In the genomic region with DNA sequence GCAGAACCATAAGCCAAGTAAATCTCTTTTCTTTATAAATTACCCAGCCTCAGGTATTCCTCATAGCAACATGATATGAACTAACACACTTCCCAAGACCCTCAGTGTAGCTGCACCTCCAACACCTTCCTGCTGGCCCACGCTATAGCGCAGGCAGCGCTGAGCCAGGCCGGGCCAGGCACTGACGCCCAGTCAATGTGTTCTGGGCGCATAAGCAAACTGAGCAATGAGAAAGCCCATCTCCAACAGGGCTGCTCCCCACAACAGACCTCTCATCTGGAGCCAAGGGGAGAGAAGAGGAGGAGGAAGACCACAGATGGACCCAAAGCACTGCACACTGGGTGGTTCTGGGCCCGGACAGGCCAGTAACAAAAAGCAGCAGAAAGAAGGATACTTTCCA, we compare ENCODE assay signal across 11 cellular contexts. TPM values are rescaled to one million over a fixed set of nuclear protein-coding genes. Genes with fewer than 3 reads are reported as not detected.
DNase-seq lines count a peak whose midpoint lies in the region; ATAC-seq and TF ChIP-seq lines count a peak whose summit lies in the region.
"Had no signal": no experiment of that assay in that cellular context is flagged by ENCODE, and none has a peak within 500 bp of the region (broad histone marks: within the 10 kb centered on the region; RNA-seq: fewer than 3 reads in every experiment).

No MANE protein-coding gene starts in this region.

- H3K9ac ChIP-seq in duodenal mucosa (ENCODE audit: low read depth in 1 of 2, low read length in 2 of 2) = no peak overlapping the region
- no peak overlapping the region for H3K9ac ChIP-seq in neural progenitor cell

- no peaks in the 10 kb centered on the region for H3K9me3 ChIP-seq in duodenal mucosa (ENCODE audit: control insufficient read depth in 1 of 2, low read length in 2 of 2)
- H3K9me3 ChIP-seq in neural progenitor cell (ENCODE audit: low read depth) = no peaks in the 10 kb centered on the region
- H3K9me3 ChIP-seq: Caco-2 had no signal

- no peak for TF ChIP-seq CTCF in neural progenitor cell (IDR thresholded peaks at IDR 0.05)

- H3F3A ChIP-seq in neural progenitor cell (ENCODE audit: low read depth) = no peaks in the 10 kb centered on the region

- H3K27ac Mint-ChIP-seq in stimulated activated naive CD8-positive, alpha-beta T cell treated with anti-CD3 and anti-CD28 coated beads, Interleukin-15, Interleukin-2, amounts not matched to agents 100 ng/mL and 50 ng/mL, for 24 hours = peak overlapping the region; percentile 91
- no peak overlapping the region for H3K27ac Mint-ChIP-seq in stimulated activated naive CD8-positive, alpha-beta T cell treated with anti-CD3 and anti-CD28 coated beads, Interleukin-15, amount 100 ng/mL, for 72 hours
- peak overlapping the region; percentile 19 for H3K27ac Mint-ChIP-seq in neural progenitor cell

- H3K36me3 Mint-ChIP-seq in stimulated activated naive CD8-positive, alpha-beta T cell treated with anti-CD3 and anti-CD28 coated beads, Interleukin-15, Interleukin-2, amounts not matched to agents 100 ng/mL and 50 ng/mL, for 24 hours (ENCODE audit: low read depth) = peaks cover 23% of the 10 kb centered on the region
- H3K36me3 Mint-ChIP-seq in neural progenitor cell = peaks cover 18% of the 10 kb centered on the region

- H3K27ac ChIP-seq in duodenal mucosa (ENCODE audit: low read depth, low read length) (peak overlapping the region; percentile 65), neural progenitor cell (no peak overlapping the region)

- H3K4me2 ChIP-seq in neural progenitor cell = no peak overlapping the region

- TF ChIP-seq POLR2A in GM18505 (IDR thresholded peaks at IDR 0.05; ENCODE audit: borderline replicate concordance, extremely low read depth, insufficient read depth, insufficient read length) = no peak

- H3K36me3 ChIP-seq in duodenal mucosa (ENCODE audit: control insufficient read depth in 1 of 2, insufficient read depth in 2 of 2, low read length in 2 of 2) (peaks cover 19 to 70% of the 10 kb centered on the region in 2 donors), neural progenitor cell (no peaks in the 10 kb centered on the region)

- H4K20me1 ChIP-seq in neural progenitor cell (ENCODE audit: low read depth) = peaks cover 63% of the 10 kb centered on the region

- no peak overlapping the region for H3K4me3 ChIP-seq in duodenal mucosa (ENCODE audit: low read depth in 1 of 2, low read length in 2 of 2)
- no peak overlapping the region for H3K4me3 ChIP-seq in neural progenitor cell

- H3K4me1 Mint-ChIP-seq in stimulated activated naive CD8-positive, alpha-beta T cell treated with anti-CD3 and anti-CD28 coated beads, Interleukin-15, Interleukin-2, amounts not matched to agents 100 ng/mL and 50 ng/mL, for 24 hours (ENCODE audit: low read depth) = peaks cover 98% of the 10 kb centered on the region
- H3K4me1 Mint-ChIP-seq in stimulated activated naive CD8-positive, alpha-beta T cell treated with anti-CD3 and anti-CD28 coated beads, Interleukin-15, amount 100 ng/mL, for 72 hours = peaks cover 98% of the 10 kb centered on the region
- peaks cover 31% of the 10 kb centered on the region for H3K4me1 Mint-ChIP-seq in neural progenitor cell

- no peaks in the 10 kb centered on the region for H3K9me3 Mint-ChIP-seq in stimulated activated naive CD8-positive, alpha-beta T cell treated with anti-CD3 and anti-CD28 coated beads, Interleukin-15, Interleukin-2, amounts not matched to agents 100 ng/mL and 50 ng/mL, for 24 hours
- H3K9me3 Mint-ChIP-seq in stimulated activated naive CD8-positive, alpha-beta T cell treated with anti-CD3 and anti-CD28 coated beads, Interleukin-15, amount 100 ng/mL, for 72 hours = no peaks in the 10 kb centered on the region
- H3K9me3 Mint-ChIP-seq in neural progenitor cell = no peaks in the 10 kb centered on the region

- no peak overlapping the region for H2AFZ ChIP-seq in neural progenitor cell (replicated peaks)

- ATAC-seq in stimulated activated naive CD8-positive, alpha-beta T cell treated with anti-CD3 and anti-CD28 coated beads, Interleukin-15, amount 100 ng/mL, for 72 hours = no peak
- ATAC-seq in GM18505 (IDR thresholded peaks at IDR 0.05; ENCODE audit: unreplicated experiment) = no peak
- no peak for ATAC-seq in HG02610 (IDR thresholded peaks at IDR 0.05; ENCODE audit: unreplicated experiment)
- no peak for ATAC-seq in GM21447 (IDR thresholded peaks at IDR 0.05; ENCODE audit: unreplicated experiment)
- ATAC-seq: PC-3 had no signal

- H3K4me1 ChIP-seq in duodenal mucosa (ENCODE audit: control insufficient read depth in 1 of 2, insufficient read depth in 2 of 2, low read length in 2 of 2) (peaks cover 80 to 96% of the 10 kb centered on the region in 2 donors), neural progenitor cell (peaks cover 11% of the 10 kb centered on the region)

- H3K27me3 Mint-ChIP-seq in stimulated activated naive CD8-positive, alpha-beta T cell treated with anti-CD3 and anti-CD28 coated beads, Interleukin-15, Interleukin-2, amounts not matched to agents 100 ng/mL and 50 ng/mL, for 24 hours = no peaks in the 10 kb centered on the region
- no peaks in the 10 kb centered on the region for H3K27me3 Mint-ChIP-seq in stimulated activated naive CD8-positive, alpha-beta T cell treated with anti-CD3 and anti-CD28 coated beads, Interleukin-15, amount 100 ng/mL, for 72 hours
- H3K27me3 Mint-ChIP-seq in neural progenitor cell (ENCODE audit: insufficient read depth, low read depth) = peaks cover 7% of the 10 kb centered on the region

- H3K27me3 ChIP-seq in duodenal mucosa (ENCODE audit: control insufficient read depth in 1 of 2, insufficient read depth in 2 of 2, low read length in 2 of 2) (no peaks in the 10 kb centered on the region), neural progenitor cell (no peaks in the 10 kb centered on the region)

- H3K79me2 ChIP-seq in neural progenitor cell (ENCODE audit: low read depth) = peaks cover 23% of the 10 kb centered on the region

- no peak overlapping the region for H3K4me3 Mint-ChIP-seq in stimulated activated naive CD8-positive, alpha-beta T cell treated with anti-CD3 and anti-CD28 coated beads, Interleukin-15, Interleukin-2, amounts not matched to agents 100 ng/mL and 50 ng/mL, for 24 hours
- H3K4me3 Mint-ChIP-seq in stimulated activated naive CD8-positive, alpha-beta T cell treated with anti-CD3 and anti-CD28 coated beads, Interleukin-15, amount 100 ng/mL, for 72 hours = no peak overlapping the region
- no peak overlapping the region for H3K4me3 Mint-ChIP-seq in neural progenitor cell

- no peak for DNase-seq in stimulated activated naive CD8-positive, alpha-beta T cell treated with anti-CD3 and anti-CD28 coated beads, Interleukin-15, amount 100 ng/mL, for 72 hours
- DNase-seq in neural progenitor cell (ENCODE audit: low spot score) = no peak
- no peak for DNase-seq in DMS114 treated with DMSO at 0.1 percent for 48 hours (lab: John Stamatoyannopoulos, UW; ENCODE audit: unreplicated experiment)
- DNase-seq: activated CD4-positive, CD25-positive, alpha-beta regulatory T cell; Caco-2; PC-3 had no signal

RNA-seq across cellular contexts. Expression of a gene that starts 40.8 kb away (rescaled TPM):
- total RNA-seq in neural progenitor cell (ENCODE audit: low replicate concordance) = 15.3 and 44.1 TPM in 2 replicates

Comparison
In these comparisons a context has a peak if more than half of its experiments do, and no peak if none do; other contexts are left out.
1. H3K27ac Mint-ChIP-seq: peak in stimulated activated naive CD8-positive, alpha-beta T cell treated with anti-CD3 and anti-CD28 coated beads, Interleukin-15, Interleukin-2, amounts not matched to agents 100 ng/mL and 50 ng/mL, for 24 hours (single experiment) and neural progenitor cell (single experiment); none in stimulated activated naive CD8-positive, alpha-beta T cell treated with anti-CD3 and anti-CD28 coated beads, Interleukin-15, amount 100 ng/mL, for 72 hours (0 of 2).